ENCODE assay signal across 1 cellular context in genomic region chr1:66450847-66451246, GRCh38.
TF ChIP-seq lines count a peak whose summit lies in the region.

No MANE protein-coding gene starts in this region.

TF ChIP-seq in SK-N-SH treated with all-trans-retinoic acid at 6 μM for 48 hours, 23 proteins besides CTCF, POLR2A, EP300 and RAD21 (continued from another document):
- TF ChIP-seq TSHZ2 (CRISPR knock-in tag; IDR thresholded peaks at IDR 0.05) = peak; percentile 50; the same call in 1 of the 2 replicates
- TF ChIP-seq ZC3H10 (CRISPR knock-in tag; IDR thresholded peaks at IDR 0.05) = no peak
- TF ChIP-seq TOX (CRISPR knock-in tag; IDR thresholded peaks at IDR 0.05; ENCODE audit: borderline replicate concordance) = no peak
- no peak for TF ChIP-seq POU6F1 (CRISPR knock-in tag; IDR thresholded peaks at IDR 0.05; ENCODE audit: borderline replicate concordance, low read depth)
- peak; percentile 39; the same call in 1 of the 2 replicates for TF ChIP-seq TCF4 (CRISPR knock-in tag; IDR thresholded peaks at IDR 0.05; ENCODE audit: borderline replicate concordance)
- TF ChIP-seq ZNF70 (CRISPR knock-in tag; IDR thresholded peaks at IDR 0.05) = no peak
- TF ChIP-seq RARB (CRISPR knock-in tag; IDR thresholded peaks at IDR 0.05) = no peak
- TF ChIP-seq OSR1 (CRISPR knock-in tag; IDR thresholded peaks at IDR 0.05) = no peak
- no peak for TF ChIP-seq ZFP3 (CRISPR knock-in tag; IDR thresholded peaks at IDR 0.05)
- TF ChIP-seq SNAI2 (CRISPR knock-in tag; IDR thresholded peaks at IDR 0.05) = no peak
- no peak for TF ChIP-seq CSRNP3 (CRISPR knock-in tag; IDR thresholded peaks at IDR 0.05)
